In the genomic region with DNA sequence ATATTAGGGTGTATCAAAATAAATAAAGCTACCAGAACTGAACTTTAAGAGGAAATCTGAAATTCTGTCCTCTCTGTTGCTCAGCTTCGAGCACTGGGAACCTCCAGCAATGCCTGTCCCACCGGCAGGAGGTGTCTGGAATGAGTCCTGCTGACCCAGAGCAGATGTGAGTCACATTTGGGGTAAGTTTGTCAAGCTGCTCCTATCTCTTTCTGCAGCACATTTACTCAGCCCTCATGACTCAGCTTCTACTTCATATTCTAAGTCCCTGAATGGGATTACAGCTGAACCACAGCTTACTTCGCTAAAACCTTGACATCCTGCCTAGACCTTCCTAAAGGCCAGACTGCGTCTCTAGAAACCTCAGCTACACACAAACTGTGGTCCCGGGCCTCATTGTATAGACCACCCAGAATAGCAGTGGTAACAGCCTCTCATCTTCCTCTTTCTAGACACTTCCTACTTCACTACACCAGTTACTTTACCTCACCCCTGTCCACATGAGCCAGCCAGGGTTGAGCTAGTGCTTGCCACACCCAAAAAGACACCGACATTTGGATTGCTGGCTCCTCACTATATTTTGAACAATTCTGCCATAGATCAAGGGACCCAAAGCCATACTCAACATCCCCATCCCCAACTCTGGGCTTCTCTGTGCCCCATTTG, we compare ENCODE assay signal across 10 cellular contexts.
DNase-seq lines count a peak whose midpoint lies in the region; ATAC-seq, FAIRE-seq and TF ChIP-seq lines count a peak whose summit lies in the region.
"Had no signal": no experiment of that assay in that cellular context is flagged by ENCODE, and none has a peak within 500 bp of the region (broad histone marks: within the 10 kb centered on the region; RNA-seq: fewer than 3 reads in every experiment).

No MANE protein-coding gene starts in this region.

- peak; percentile 90 for DNase-seq in SKM-1 (lab: John Stamatoyannopoulos, UW; ENCODE audit: unreplicated experiment)
- peak; percentile 39 for DNase-seq in glomerular endothelial cell (ENCODE audit: extremely low read depth, low read depth, low spot score)
- no peak for DNase-seq in CD4-positive, alpha-beta T cell
- DNase-seq in GM12892 (ENCODE audit: insufficient read length): no peak
- DNase-seq in H9: no peak
- no peak for DNase-seq in DMS114 treated with DMSO at 0.1 percent for 48 hours (lab: John Stamatoyannopoulos, UW; ENCODE audit: unreplicated experiment)
- DNase-seq: activated T-cell treated with anti-CD3 and anti-CD28 coated beads, Interleukin-2, amount 50 U/mL, for 24 hours; NCI-H2227 treated with DMSO at 0.1 percent for 48 hours had no signal

- H3K23ac ChIP-seq in H9 (ENCODE audit: insufficient read length, low read depth, low read length): no peak overlapping the region

- H2BK5ac ChIP-seq in H9 (ENCODE audit: insufficient read length, low read length): no peak overlapping the region

- CTCF ChIA-PET in CD4-positive, alpha-beta T cell (lab: Charles Lee): no interaction called here

- no peak for TF ChIP-seq POLR2A in GM12892 (IDR thresholded peaks at IDR 0.05; ENCODE audit: low read depth, low read length)

- H3K4me3 ChIP-seq in ACC112 (ENCODE audit: low read depth, low read length): no peak overlapping the region

- no peak overlapping the region for H3K27ac Mint-ChIP-seq in CD4-positive, alpha-beta T cell
- peak overlapping the region in 1 of 3 experiments; percentile 63; a peak in 1 of 7 replicates for H3K27ac Mint-ChIP-seq in H9
- H3K27ac Mint-ChIP-seq: activated T-cell treated with anti-CD3 and anti-CD28 coated beads, Interleukin-2, amount 50 U/mL, for 24 hours had no signal

- H4K91ac ChIP-seq in H9 (ENCODE audit: insufficient read length, low read depth, low read length): no peak overlapping the region

- no peak for FAIRE-seq in GM12892 (lab: Jason Lieb, UNC)

- POLR2A ChIA-PET in CD4-positive, alpha-beta T cell (lab: Charles Lee): no interaction called here

- H2BK20ac ChIP-seq in H9 (ENCODE audit: low read depth, low read length, poor library complexity, severe bottlenecking): no peak overlapping the region

- no peak overlapping the region for H2BK120ac ChIP-seq in H9 (ENCODE audit: low read depth, low read length, poor library complexity, severe bottlenecking)

- H4K5ac ChIP-seq in H9 (ENCODE audit: insufficient read length, low read depth, low read length): no peak overlapping the region

- no peaks in the 10 kb centered on the region for H3K79me1 ChIP-seq in H9 (ENCODE audit: insufficient read depth, low read depth, low read length, poor library complexity, severe bottlenecking)

- H2AK5ac ChIP-seq in H9 (ENCODE audit: insufficient read length, low read length): no peak overlapping the region

- H3K9me3 Mint-ChIP-seq in CD4-positive, alpha-beta T cell: no peaks in the 10 kb centered on the region
- no peaks in the 10 kb centered on the region for H3K9me3 Mint-ChIP-seq in H9
- H3K9me3 Mint-ChIP-seq: activated T-cell treated with anti-CD3 and anti-CD28 coated beads, Interleukin-2, amount 50 U/mL, for 24 hours had no signal

- H3K4me1 ChIP-seq in ACC112 (ENCODE audit: control insufficient read depth, insufficient read depth, low read length, unreplicated experiment): peaks cover 13% of the 10 kb centered on the region
- H3K4me1 ChIP-seq in H9 (ENCODE audit: insufficient read depth, low read length): no peaks in the 10 kb centered on the region

- H3K27me3 ChIP-seq in ACC112 (ENCODE audit: insufficient read depth, low read length) (no peaks in the 10 kb centered on the region), H9 (ENCODE audit: insufficient read depth, low read length) (no peaks in the 10 kb centered on the region)
- H3K27me3 ChIP-seq in CD4-positive, alpha-beta T cell (ENCODE audit: control insufficient read depth, insufficient read depth, low read length): no peaks in the 10 kb centered on the region

- no CpG with 5 or more reads among the region's 6 CpGs for WGBS in H9 (ENCODE audit: extremely low coverage, insufficient read length, low lambda C conversion rate)

- no peak for TF ChIP-seq CTCF in CD4-positive, alpha-beta T cell (IDR thresholded peaks at IDR 0.05)
- TF ChIP-seq CTCF in H9 (conservative IDR thresholded peaks at IDR 0.05): no peak

- no peak overlapping the region for H3K4ac ChIP-seq in H9 (ENCODE audit: low read depth, low read length)

- H3K23me2 ChIP-seq in H9 (ENCODE audit: insufficient read length, low read depth, low read length, poor library complexity, severe bottlenecking): no peaks in the 10 kb centered on the region

- H4K20me1 ChIP-seq in H9 (ENCODE audit: control insufficient read depth, insufficient read depth, insufficient read length): no peaks in the 10 kb centered on the region

- H3K27me3 Mint-ChIP-seq in CD4-positive, alpha-beta T cell: no peaks in the 10 kb centered on the region
- no peaks in the 10 kb centered on the region for H3K27me3 Mint-ChIP-seq in H9 (ENCODE audit: low read depth)

- H3K18ac ChIP-seq in H9 (ENCODE audit: insufficient read length, low read depth, low read length): no peak overlapping the region

- H3K56ac ChIP-seq in H9 (ENCODE audit: insufficient read length, low read depth, low read length): no peak overlapping the region

- intact Hi-C loops in CD4-positive, alpha-beta T cell (cut with DNase I, micrococcal nuclease): no loop called here

- no peaks in the 10 kb centered on the region for H3K4me1 Mint-ChIP-seq in CD4-positive, alpha-beta T cell (ENCODE audit: low read depth)
- peaks cover 5 to 7% of the 10 kb centered on the region in 2 experiments; a peak in 2 of 4 replicates for H3K4me1 Mint-ChIP-seq in H9

- H4K8ac ChIP-seq in H9 (replicated peaks; ENCODE audit: insufficient read length, low read depth, low read length): no peak overlapping the region

- no peak overlapping the region for H3K4me3 Mint-ChIP-seq in CD4-positive, alpha-beta T cell
- no peak overlapping the region for H3K4me3 Mint-ChIP-seq in H9
- H3K4me3 Mint-ChIP-seq: activated T-cell treated with anti-CD3 and anti-CD28 coated beads, Interleukin-2, amount 50 U/mL, for 24 hours had no signal

- H2AFZ ChIP-seq in ACC112 (ENCODE audit: low read length, unreplicated experiment) (peak overlapping the region; percentile 27), H9 (ENCODE audit: low read length) (no peak overlapping the region)

- H3K14ac ChIP-seq in H9 (ENCODE audit: insufficient read depth, low read length): no peak overlapping the region

- no peak overlapping the region for H2BK12ac ChIP-seq in H9 (ENCODE audit: insufficient read length, low read depth, low read length)

- H3K27ac ChIP-seq in ACC112 (ENCODE audit: low read depth, low read length) (peak overlapping the region; percentile 57), H9 (ENCODE audit: insufficient read length, low read depth, low read length) (no peak overlapping the region)
- no peak overlapping the region for H3K27ac ChIP-seq in CD4-positive, alpha-beta T cell (ENCODE audit: low read depth, low read length)

- peak; percentile 49 for ATAC-seq in HG03378 (IDR thresholded peaks at IDR 0.05; ENCODE audit: unreplicated experiment)
- ATAC-seq in CD4-positive, alpha-beta T cell (ENCODE audit: poor library complexity): no peak

- H3K9me3 ChIP-seq in CD4-positive, alpha-beta T cell (ENCODE audit: control insufficient read depth, low read length): no peaks in the 10 kb centered on the region
- H3K9me3 ChIP-seq in H9 (ENCODE audit: control insufficient read depth, low read depth, low read length): no peaks in the 10 kb centered on the region

- H3K36me3 Mint-ChIP-seq in CD4-positive, alpha-beta T cell (ENCODE audit: low read depth): no peaks in the 10 kb centered on the region
- no peaks in the 10 kb centered on the region for H3K36me3 Mint-ChIP-seq in H9 (ENCODE audit: insufficient read depth in 1 of 3, low read depth in 3 of 3)

- H3K4me2 ChIP-seq in H9 (ENCODE audit: insufficient read depth, insufficient read length, low read length): no peak overlapping the region

- H3K36me3 ChIP-seq in ACC112 (ENCODE audit: insufficient read depth, low read length): no peaks in the 10 kb centered on the region

- no peak overlapping the region for H3K9ac ChIP-seq in H9 (ENCODE audit: extremely low read depth, insufficient read length, low read length)

- H3T11ph ChIP-seq in H9 (ENCODE audit: low read length): no peak overlapping the region

- H3K79me2 ChIP-seq in ACC112 (ENCODE audit: control insufficient read depth, insufficient read depth, low read length, unreplicated experiment) (no peaks in the 10 kb centered on the region), H9 (ENCODE audit: insufficient read depth, low read length) (no peaks in the 10 kb centered on the region)

- no peak overlapping the region for H2BK15ac ChIP-seq in H9 (ENCODE audit: low read depth, low read length)

Comparison
In these comparisons a context has a peak if more than half of its experiments do, and no peak if none do; other contexts are left out.
1. DNase-seq: peak in SKM-1 (single experiment) and glomerular endothelial cell (single experiment); none in CD4-positive, alpha-beta T cell (0 of 10), GM12892 (single experiment), H9 (single experiment) and DMS114 treated with DMSO at 0.1 percent for 48 hours (single experiment).